ENCODE assay signal across 8 cellular contexts in genomic region chr1:183218039-183218618, GRCh38. TPM values are rescaled to one million over a fixed set of nuclear protein-coding genes. Genes with fewer than 3 reads are reported as not detected.
DNase-seq lines count a peak whose midpoint lies in the region; ATAC-seq and TF ChIP-seq lines count a peak whose summit lies in the region.

No MANE protein-coding gene starts in this region.

- no peak overlapping the region for H3K4me3 ChIP-seq in esophagus squamous epithelium
- H3K4me3 ChIP-seq in psoas muscle: no peak overlapping the region

- WGBS in esophagus squamous epithelium, 2 donors: 55 to 66% methylated on average over 9 to 12 of the region's 14 CpGs
- 19 to 25% (median 22%) methylated on average over 14 of the region's 14 CpGs for WGBS in psoas muscle, 3 donors

- DNase-seq in DMS 273 (lab: John Stamatoyannopoulos, UW; ENCODE audit: unreplicated experiment) (peak; percentile 68), NCI-H2107 treated with DMSO at 0.1 percent for 48 hours (lab: John Stamatoyannopoulos, UW; ENCODE audit: unreplicated experiment) (peak; percentile 65), esophagus squamous epithelium (lab: John Stamatoyannopoulos, UW) (no peak), psoas muscle (peak; percentile 65 to 81), epidermal melanocyte (ENCODE audit: insufficient read length, low spot score) (no peak), NK-92 (lab: John Stamatoyannopoulos, UW; ENCODE audit: unreplicated experiment) (no peak)
- no peak for DNase-seq in stimulated activated CD4-positive, alpha-beta T cell treated with anti-CD3 and anti-CD28 coated beads, Interleukin-15, amount 100 ng/mL, for 24 hours

- TF ChIP-seq POLR2A in esophagus squamous epithelium (IDR thresholded peaks at IDR 0.05): no peak

- intact Hi-C loops in esophagus squamous epithelium (cut with DNase I) (no loop called here), psoas muscle (cut with DNase I) (no loop called here)

- H3K4me1 ChIP-seq in esophagus squamous epithelium: peaks cover 5 to 33% (median 16%) of the 10 kb centered on the region in 3 donors
- H3K4me1 ChIP-seq in psoas muscle: peaks cover 15% of the 10 kb centered on the region

- H3K9me3 ChIP-seq in esophagus squamous epithelium (no peaks in the 10 kb centered on the region), psoas muscle (no peaks in the 10 kb centered on the region)

- H3K27ac ChIP-seq in esophagus squamous epithelium: peak overlapping the region; percentile 35 to 82 (median 78)
- peak overlapping the region; percentile 62 for H3K27ac ChIP-seq in psoas muscle

- no peaks in the 10 kb centered on the region for H3K27me3 ChIP-seq in esophagus squamous epithelium
- no peaks in the 10 kb centered on the region for H3K27me3 ChIP-seq in psoas muscle (ENCODE audit: insufficient read depth in 3 of 3, low read length in 2 of 3)

- ATAC-seq in psoas muscle (peak; percentile 85 to 96 (median 93)), GM21576 (IDR thresholded peaks at IDR 0.05; ENCODE audit: unreplicated experiment) (no peak)

- TF ChIP-seq CTCF in esophagus squamous epithelium (IDR thresholded peaks at IDR 0.05) (no peak), psoas muscle (IDR thresholded peaks at IDR 0.05) (no peak)

- peaks cover 0 to 19% (median 0%) of the 10 kb centered on the region in 3 donors for H3K36me3 ChIP-seq in esophagus squamous epithelium
- H3K36me3 ChIP-seq in psoas muscle (ENCODE audit: insufficient read depth in 1 of 2, low read depth in 1 of 2): no peaks in the 10 kb centered on the region

RNA-seq across cellular contexts. Expression of gene LAMC2, which starts 32.1 kb away (rescaled TPM):
- 10 to 100 TPM in 3 of 4 donors, 1 to 10 TPM in 1; 9.4 to 17.4 (median 15.9) TPM for total RNA-seq in esophagus squamous epithelium
- 1 to 10 TPM in 1 of 4 donors, under 1 TPM in 3; 0.25 to 1.2 (median 0.76) TPM for total RNA-seq in psoas muscle
- 1 to 10 TPM in 2 of 3 donors, under 1 TPM in 1; 0.99 to 1.3 (median 1.3) TPM for polyA plus RNA-seq in psoas muscle

Comparison
In these comparisons a context has a peak if more than half of its experiments do, and no peak if none do; other contexts are left out.
1. DNase-seq: peak in DMS 273 (single experiment), NCI-H2107 treated with DMSO at 0.1 percent for 48 hours (single experiment) and psoas muscle (2 of 2); none in esophagus squamous epithelium (single experiment), epidermal melanocyte (single experiment), stimulated activated CD4-positive, alpha-beta T cell treated with anti-CD3 and anti-CD28 coated beads, Interleukin-15, amount 100 ng/mL, for 24 hours (single experiment) and NK-92 (single experiment).
2. RNA of gene LAMC2, which starts 32.1 kb away (total RNA-seq): 9.4 to 17.4 TPM in esophagus squamous epithelium; 0.25 to 1.2 TPM in psoas muscle; every median in the first group is over 4 times any median in the second.